Comparison of ENCODE assay signal across 15 cellular contexts in genomic region chr7:98474558-98474957, GRCh38.
"Had no signal": no experiment of that assay in that cellular context is flagged by ENCODE, and none has a peak within 500 bp of the region (broad histone marks: within the 10 kb centered on the region; RNA-seq: fewer than 3 reads in every experiment).

No MANE protein-coding gene starts in this region.

- H3K4me3 ChIP-seq: body of pancreas, prostate gland, thoracic aorta had no signal

- H3K27ac ChIP-seq: body of pancreas, prostate gland, thoracic aorta had no signal

- H3K9me3 ChIP-seq: body of pancreas, prostate gland, thoracic aorta had no signal

- ATAC-seq: activated naive CD4-positive, alpha-beta T cell treated with anti-CD3 and anti-CD28 coated beads, Interleukin-2, amount 50 U/mL, for 72 hours; body of pancreas; right cardiac atrium; T-helper 17 cell had no signal

- H3K36me3 ChIP-seq: prostate gland, thoracic aorta had no signal

- DNase-seq: activated CD4-positive, alpha-beta memory T cell treated with anti-CD3 and anti-CD28 coated beads, Interleukin-2, amount 10 ng/mL, durations not matched to agents 7 days and 5 days; activated CD4-positive, alpha-beta T cell treated with anti-CD3 and anti-CD28 coated beads for 4 hours; activated effector memory CD4-positive, alpha-beta T cell treated with anti-CD3 and anti-CD28 coated beads, Interleukin-2, amount 50 U/mL, for 16 hours; activated T-cell treated with anti-CD3 and anti-CD28 coated beads, Interleukin-2, amount 50 U/mL, for 48 hours; amygdala; body of pancreas; cortex of kidney; effector CD4-positive, alpha-beta T cell; foreskin melanocyte; head of caudate nucleus; right cardiac atrium; T-helper 17 cell had no signal

- H3K27me3 ChIP-seq: body of pancreas had no signal

- H3K4me1 ChIP-seq: prostate gland had no signal
